ENCODE assay signal across 14 cellular contexts in the genomic region with DNA sequence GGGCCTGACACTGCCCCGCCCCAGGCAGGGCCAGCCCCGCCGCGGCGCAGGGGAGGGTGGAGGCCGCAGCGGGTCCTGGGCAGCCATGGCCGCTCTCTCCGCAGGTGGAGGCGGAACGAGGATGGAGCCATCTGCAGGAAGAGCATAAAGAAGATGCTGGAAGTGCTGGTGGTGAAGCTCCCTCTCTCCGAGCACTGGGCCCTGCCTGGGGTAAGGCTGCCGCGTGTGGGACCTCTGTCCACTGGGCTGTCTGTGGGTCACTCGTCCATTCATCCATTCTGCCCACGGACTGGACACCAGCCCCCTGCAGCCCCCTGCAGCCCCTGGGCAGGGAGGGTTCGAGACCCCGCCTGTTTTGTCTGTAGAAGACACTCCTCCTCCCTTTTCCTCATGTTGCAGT.
"Had no signal": no experiment of that assay in that cellular context is flagged by ENCODE, and none has a peak within 500 bp of the region (broad histone marks: within the 10 kb centered on the region; RNA-seq: fewer than 3 reads in every experiment).

No MANE protein-coding gene starts in this region.

- H3K27me3 ChIP-seq: hepatocyte, neural progenitor cell, pancreas had no signal

- H3K4me1 Mint-ChIP-seq: activated CD4-positive, alpha-beta T cell treated with anti-CD3 and anti-CD28 coated beads, Interleukin-2, amount 10 ng/mL, durations not matched to agents 7 days and 5 days had no signal

- H3K27ac Mint-ChIP-seq: activated CD4-positive, alpha-beta T cell treated with anti-CD3 and anti-CD28 coated beads, Interleukin-2, amount 10 ng/mL, durations not matched to agents 7 days and 5 days; activated T-helper 1 cell treated with anti-CD3 and anti-CD28 coated beads, Interleukin-12 subunit alpha, Interleukin-12 subunit beta, Interleukin-2, Interleukin-4 antibody, amounts not matched to agents 30 ng/mL and 10 ng/mL and 1 ng/mL, durations not matched to agents 14 hours and 24 hours and 36 hours; naive B cell; neural progenitor cell; T-helper 2 cell treated with Interferon-gamma antibody and Interleukin-4, amounts not matched to agents 5 μg/mL and 100 μg/mL, for 36 hours; type B pancreatic cell had no signal

- H3K36me3 Mint-ChIP-seq: neural progenitor cell, type B pancreatic cell had no signal

- H3K4me1 ChIP-seq: neural progenitor cell, pancreas had no signal

- H3K27ac ChIP-seq: esophagus muscularis mucosa, hepatocyte, neural progenitor cell, pancreas, skin epidermis had no signal

- H3K4me3 ChIP-seq: esophagus muscularis mucosa, hepatocyte, lung, neural progenitor cell, pancreas, skin epidermis had no signal

- H3K9me3 ChIP-seq: esophagus muscularis mucosa, pancreas had no signal

- H3K27me3 Mint-ChIP-seq: activated CD4-positive, alpha-beta T cell treated with anti-CD3 and anti-CD28 coated beads, Interleukin-2, amount 10 ng/mL, durations not matched to agents 7 days and 5 days; naive B cell; type B pancreatic cell had no signal

- H3K9me3 Mint-ChIP-seq: activated CD4-positive, alpha-beta T cell treated with anti-CD3 and anti-CD28 coated beads, Interleukin-2, amount 10 ng/mL, durations not matched to agents 7 days and 5 days; activated T-helper 1 cell treated with anti-CD3 and anti-CD28 coated beads, Interleukin-12 subunit alpha, Interleukin-12 subunit beta, Interleukin-2, Interleukin-4 antibody, amounts not matched to agents 30 ng/mL and 10 ng/mL and 1 ng/mL, durations not matched to agents 14 hours and 24 hours and 36 hours had no signal

- ATAC-seq: pancreas; stimulated activated naive CD8-positive, alpha-beta T cell treated with anti-CD3 and anti-CD28 coated beads, Interleukin-15, Interleukin-2, amounts not matched to agents 100 U/mL and 50 U/mL, for 24 hours had no signal

- H3K36me3 ChIP-seq: esophagus muscularis mucosa, neural progenitor cell, pancreas had no signal

- DNase-seq: activated CD4-positive, alpha-beta T cell treated with anti-CD3 and anti-CD28 coated beads, Interleukin-2, amount 10 ng/mL, durations not matched to agents 7 days and 5 days; activated naive CD4-positive, alpha-beta T cell treated with Interleukin-2 at 50 U/mL for 16 hours; midbrain; naive B cell; stimulated activated naive CD8-positive, alpha-beta T cell treated with anti-CD3 and anti-CD28 coated beads, Interleukin-15, Interleukin-2, amounts not matched to agents 100 U/mL and 50 U/mL, for 24 hours had no signal

- H3K4me3 Mint-ChIP-seq: activated CD4-positive, alpha-beta T cell treated with anti-CD3 and anti-CD28 coated beads, Interleukin-2, amount 10 ng/mL, durations not matched to agents 7 days and 5 days; activated T-helper 1 cell treated with anti-CD3 and anti-CD28 coated beads, Interleukin-12 subunit alpha, Interleukin-12 subunit beta, Interleukin-2, Interleukin-4 antibody, amounts not matched to agents 30 ng/mL and 10 ng/mL and 1 ng/mL, durations not matched to agents 14 hours and 24 hours and 36 hours; naive B cell; neural progenitor cell; T-helper 2 cell treated with Interferon-gamma antibody and Interleukin-4, amounts not matched to agents 5 μg/mL and 100 μg/mL, for 36 hours; type B pancreatic cell had no signal
